Comparison of ENCODE assay signal across 8 cellular contexts in the genomic region with DNA sequence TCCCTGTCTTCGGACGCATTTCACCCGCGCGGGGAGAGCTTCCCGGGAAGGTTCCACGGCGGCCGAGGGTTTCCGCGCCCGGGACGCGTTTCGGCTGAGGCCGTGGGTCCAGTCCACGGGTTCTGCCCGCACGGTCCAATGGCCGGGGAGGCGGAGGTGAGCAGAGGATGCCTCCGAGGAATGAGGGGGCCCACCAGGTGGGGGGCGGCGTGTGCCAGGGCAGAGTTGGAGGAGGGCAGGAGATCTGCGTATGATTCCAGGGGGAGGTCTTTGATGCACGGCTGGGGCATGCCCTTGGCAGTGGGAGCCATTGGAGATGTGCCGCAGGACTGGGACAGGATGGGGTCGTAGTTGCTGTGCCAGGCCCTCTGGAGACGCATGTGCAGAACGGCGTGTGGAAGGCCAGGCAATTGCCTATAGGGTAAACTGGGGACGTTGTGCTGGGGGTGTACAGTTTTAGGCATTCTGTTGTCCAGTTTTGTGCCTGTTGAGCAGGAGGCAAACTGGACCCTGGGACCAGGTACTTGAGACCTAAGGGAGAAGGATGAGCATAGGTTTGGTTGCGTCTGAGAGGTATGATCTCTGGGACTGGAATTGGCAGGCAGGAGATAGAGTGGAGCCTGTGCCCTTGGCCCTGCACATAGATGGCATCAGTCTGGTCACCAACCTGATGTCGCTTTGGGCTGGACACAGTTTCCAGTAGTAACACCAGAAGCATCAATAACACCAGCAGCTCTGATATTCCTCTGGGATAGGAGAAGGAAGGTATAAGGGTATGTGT. TPM values are rescaled to one million over a fixed set of nuclear protein-coding genes. Genes with fewer than 3 reads are reported as not detected.
A peak's percentile ranks its signal among the peaks of the same experiment; 100 is the strongest.
DNase-seq lines count a peak whose midpoint lies in the region; ATAC-seq, FAIRE-seq and TF ChIP-seq lines count a peak whose summit lies in the region.

No MANE protein-coding gene starts in this region.

- H3K9me3 ChIP-seq in HepG2 (ENCODE audit: low read length): no peaks in the 10 kb centered on the region

- ATAC-seq in HG03064 (IDR thresholded peaks at IDR 0.05; ENCODE audit: low read depth, unreplicated experiment) (peak; percentile 10), HepG2 (peak; percentile 63)

- peak overlapping the region; percentile 98 for H3K4me3 ChIP-seq in bronchial epithelial cell (ENCODE audit: low read depth, low read length)
- peak overlapping the region; percentile 89 to 98 (median 95) for H3K4me3 ChIP-seq in HepG2 (replicated peaks in 1 of 3; ENCODE audit: insufficient read depth in 1 of 3, low read depth in 2 of 3, low read length in 3 of 3)

- H3K27ac ChIP-seq in HepG2 (ENCODE audit: extremely low read length, insufficient read depth, low read length): peak overlapping the region; percentile 12
- peak overlapping the region; percentile 64 for H3K27ac ChIP-seq in temporal lobe (ENCODE audit: low read depth, low read length)

- POLR2A ChIA-PET in HepG2 (lab: Yijun Ruan, JAX): interaction anchor here (0.5 to 1.6 kb wide), 23 partner anchors 10 to 226 kb away, joined by 3 to 16 read pairs (median 4); a partner anchor contains a TSS

- H2AFZ ChIP-seq in HepG2 (ENCODE audit: low read length): peak overlapping the region; percentile 46

- BruUV-seq in HepG2 (replicated peaks; lab: Mats Ljungman, UMichigan): no TSS peak

- no peaks in the 10 kb centered on the region for H3K36me3 ChIP-seq in bronchial epithelial cell (ENCODE audit: control insufficient read depth, insufficient read depth, low read length)
- H3K36me3 ChIP-seq in HepG2 (replicated peaks in 1 of 2; ENCODE audit: control insufficient read depth in 1 of 2, insufficient read depth in 2 of 2, low read length in 2 of 2): no peaks in the 10 kb centered on the region

- CTCF ChIA-PET in HepG2 (lab: Yijun Ruan, JAX; ENCODE audit: low intra/inter-chr PET ratio, low total read pairs): no interaction called here

- TF ChIP-seq EP300 in HepG2 (IDR thresholded peaks at IDR 0.05; ENCODE audit: low read depth in 2 of 2, low read length in 2 of 2) (no peak), HepG2 (CRISPR knock-in tag; IDR thresholded peaks at IDR 0.05; ENCODE audit: borderline replicate concordance) (no peak)

- in situ Hi-C loops in HepG2 (cut with HindIII; ENCODE audit: extremely low pct_ligation_motif_present, low pct_unique_long_range_greater_than_20kb): no loop called here

- TF ChIP-seq POLR2A in HepG2 (IDR thresholded peaks at IDR 0.05; ENCODE audit: insufficient read depth in 1 of 2, low read depth in 2 of 2, low read length in 2 of 2): no peak

- H3K79me2 ChIP-seq in HepG2 (ENCODE audit: insufficient read depth, low read length): peaks cover 21% of the 10 kb centered on the region

- H4K20me1 ChIP-seq in HepG2 (ENCODE audit: insufficient read depth, low read length): no peaks in the 10 kb centered on the region

- TF ChIP-seq CTCF in bronchial epithelial cell (IDR thresholded peaks at IDR 0.05; ENCODE audit: insufficient read depth, low read length, severe bottlenecking) (no peak), HepG2 (CRISPR knock-in tag; IDR thresholded peaks at IDR 0.05) (0 out of 2 replicates have a peak, but pooled peaks have one; percentile 2)

- H3K4me1 ChIP-seq in HepG2 (ENCODE audit: insufficient read depth, low read length): peaks cover 23% of the 10 kb centered on the region

- FAIRE-seq in bronchial epithelial cell (lab: Jason Lieb, UNC) (no peak), HepG2 (lab: Jason Lieb, UNC) (peak; percentile 43)

- no peak for TF ChIP-seq RAD21 in HepG2 (CRISPR knock-in tag; IDR thresholded peaks at IDR 0.05)

- H3K27me3 ChIP-seq in bronchial epithelial cell (ENCODE audit: control insufficient read depth, insufficient read depth, low read length) (no peaks in the 10 kb centered on the region), HepG2 (ENCODE audit: control insufficient read depth in 1 of 2, insufficient read depth in 2 of 2, low read length in 2 of 2) (no peaks in the 10 kb centered on the region; a peak in 1 of 5 replicates)

- DNase-seq in SIG-M5 treated with dmso at 0.1 percent for 504 hours (lab: John Stamatoyannopoulos, UW; ENCODE audit: unreplicated experiment): peak; percentile 48
- DNase-seq in SIG-M5 (lab: John Stamatoyannopoulos, UW): no peak
- peak; percentile 41 for DNase-seq in OCI-M1 (lab: John Stamatoyannopoulos, UW)
- no peak for DNase-seq in bronchial epithelial cell (ENCODE audit: low read depth)
- DNase-seq in HepG2 (ENCODE audit: low spot score): no peak
- no peak for DNase-seq in middle frontal gyrus (ENCODE audit: extremely low spot score, low spot score)

- H3K9ac ChIP-seq in HepG2 (ENCODE audit: insufficient read depth, low read depth, low read length): peak overlapping the region; percentile 89

- 3% methylated on average over 17 of the region's 34 CpGs for WGBS in HepG2 (ENCODE audit: low lambda C conversion rate)

- H3K4me2 ChIP-seq in HepG2 (ENCODE audit: low read depth, low read length): peak overlapping the region; percentile 86

- intact Hi-C loops in HepG2 (cut with micrococcal nuclease; ENCODE audit: unreplicated experiment): loop anchor here (5.0 kb wide), 3 partner anchors 43 to 82 kb away; a partner anchor contains a TSS

RNA-seq across cellular contexts. Expression of a gene that starts 0.8 kb away (rescaled TPM):
- 8.2 and 9.7 TPM in 2 replicates for total RNA-seq in bronchial epithelial cell
- total RNA-seq in HepG2 (2016; rRNA removed; fragmentation: Illumina TruSeq; extraction: Trizol): 6.8 and 7.0 TPM in 2 replicates
- total RNA-seq in HepG2 (2016; cell fraction: cytosol; rRNA removed; fragmentation: Illumina TruSeq; extraction: Trizol; ENCODE audit: low read depth): 2.7 and 3.0 TPM in 2 replicates
- total RNA-seq in HepG2 (2016; cell fraction: insoluble cytoplasmic fraction; rRNA removed; fragmentation: Illumina TruSeq; extraction: Trizol): 7.0 and 7.6 TPM in 2 replicates
- 5.6 and 7.1 TPM in 2 replicates for total RNA-seq in HepG2 (2016; cell fraction: membrane; rRNA removed; fragmentation: Illumina TruSeq; extraction: Trizol)
- total RNA-seq in HepG2 (2016; cell fraction: nucleus; rRNA removed; fragmentation: Illumina TruSeq; extraction: Trizol): 4.6 and 6.5 TPM in 2 replicates
- 2.4 and 3.3 TPM in 2 replicates for polyA plus RNA-seq in HepG2 (2011; rRNA removed)
- 2.2 and 2.4 TPM in 2 replicates for polyA plus RNA-seq in HepG2 (2011; cell fraction: cytosol; rRNA removed)
- polyA plus RNA-seq in HepG2 (2011; cell fraction: nucleus; rRNA removed): 2.7 and 3.7 TPM in 2 replicates
- polyA plus RNA-seq in HepG2 (2012): 2.1 and 2.6 TPM in 2 replicates
- polyA plus RNA-seq in HepG2 (2016; cell fraction: cytosol; fragmentation: Illumina TruSeq; extraction: Trizol; ENCODE audit: low read depth): 1.5 and 2.0 TPM in 2 replicates
- 4.1 and 4.8 TPM in 2 replicates for polyA plus RNA-seq in HepG2 (2016; cell fraction: insoluble cytoplasmic fraction; fragmentation: Illumina TruSeq; extraction: Trizol; ENCODE audit: low read depth)
- 2.5 and 4.0 TPM in 2 replicates for polyA plus RNA-seq in HepG2 (2016; cell fraction: membrane; fragmentation: Illumina TruSeq; extraction: Trizol; ENCODE audit: low read depth)
- polyA plus RNA-seq in HepG2 (2016; cell fraction: nucleus; fragmentation: Illumina TruSeq; extraction: Trizol; ENCODE audit: insufficient read depth, low read depth): 6.0 and 6.2 TPM in 2 replicates
- polyA minus RNA-seq in HepG2 (2011; rRNA and poly(A)+ RNA removed; ENCODE audit: low replicate concordance): 5.5 and 35.4 TPM in 2 replicates
- polyA minus RNA-seq in HepG2 (2011; cell fraction: cytosol; rRNA and poly(A)+ RNA removed): 2.7 and 2.9 TPM in 2 replicates
- 4.2 and 4.6 TPM in 2 replicates for polyA minus RNA-seq in HepG2 (2011; cell fraction: nucleus; rRNA and poly(A)+ RNA removed)
- total RNA-seq in temporal lobe: 14.3 TPM

RNA-seq across cellular contexts. Expression of a gene that starts 13.7 kb away (rescaled TPM):
- total RNA-seq in bronchial epithelial cell (0.79 and 1.9 TPM in 2 replicates), HepG2 (2016; rRNA removed; fragmentation: Illumina TruSeq; extraction: Trizol) (not detected in 2 replicates), temporal lobe (not detected)
- not detected in 2 replicates for total RNA-seq in HepG2 (2016; cell fraction: cytosol; rRNA removed; fragmentation: Illumina TruSeq; extraction: Trizol; ENCODE audit: low read depth)
- not detected in 2 replicates for total RNA-seq in HepG2 (2016; cell fraction: insoluble cytoplasmic fraction; rRNA removed; fragmentation: Illumina TruSeq; extraction: Trizol)
- not detected in 2 replicates for total RNA-seq in HepG2 (2016; cell fraction: membrane; rRNA removed; fragmentation: Illumina TruSeq; extraction: Trizol)
- total RNA-seq in HepG2 (2016; cell fraction: nucleus; rRNA removed; fragmentation: Illumina TruSeq; extraction: Trizol): not detected in 2 replicates
- polyA plus RNA-seq in HepG2 (2011; rRNA removed): not detected in 2 replicates
- polyA plus RNA-seq in HepG2 (2011; cell fraction: cytosol; rRNA removed): not detected in 2 replicates
- 0.57 and 1.5 TPM in 2 replicates for polyA plus RNA-seq in HepG2 (2011; cell fraction: nucleus; rRNA removed)
- polyA plus RNA-seq in HepG2 (2012): not detected in 2 replicates
- not detected in 2 replicates for polyA plus RNA-seq in HepG2 (2016; cell fraction: cytosol; fragmentation: Illumina TruSeq; extraction: Trizol; ENCODE audit: low read depth)
- polyA plus RNA-seq in HepG2 (2016; cell fraction: insoluble cytoplasmic fraction; fragmentation: Illumina TruSeq; extraction: Trizol; ENCODE audit: low read depth): not detected in 2 replicates
- not detected in 2 replicates for polyA plus RNA-seq in HepG2 (2016; cell fraction: membrane; fragmentation: Illumina TruSeq; extraction: Trizol; ENCODE audit: low read depth)
- polyA plus RNA-seq in HepG2 (2016; cell fraction: nucleus; fragmentation: Illumina TruSeq; extraction: Trizol; ENCODE audit: insufficient read depth, low read depth): not detected in 2 replicates
- 0.80 TPM in 1 of 2 replicates, not detected in the other for polyA minus RNA-seq in HepG2 (2011; rRNA and poly(A)+ RNA removed; ENCODE audit: low replicate concordance)
- polyA minus RNA-seq in HepG2 (2011; cell fraction: cytosol; rRNA and poly(A)+ RNA removed): not detected in 2 replicates
- polyA minus RNA-seq in HepG2 (2011; cell fraction: nucleus; rRNA and poly(A)+ RNA removed): 1.5 and 2.4 TPM in 2 replicates

RNA-seq across cellular contexts. Expression of a gene that starts 22.1 kb away (rescaled TPM):
- total RNA-seq in bronchial epithelial cell (3,518 and 4,823 TPM in 2 replicates), HepG2 (2016; rRNA removed; fragmentation: Illumina TruSeq; extraction: Trizol) (1,544 and 1,715 TPM in 2 replicates), temporal lobe (1,244 TPM)
- 2,017 and 2,110 TPM in 2 replicates for total RNA-seq in HepG2 (2016; cell fraction: cytosol; rRNA removed; fragmentation: Illumina TruSeq; extraction: Trizol; ENCODE audit: low read depth)
- total RNA-seq in HepG2 (2016; cell fraction: insoluble cytoplasmic fraction; rRNA removed; fragmentation: Illumina TruSeq; extraction: Trizol): 1,517 and 1,921 TPM in 2 replicates
- total RNA-seq in HepG2 (2016; cell fraction: membrane; rRNA removed; fragmentation: Illumina TruSeq; extraction: Trizol): 2,939 and 3,145 TPM in 2 replicates
- total RNA-seq in HepG2 (2016; cell fraction: nucleus; rRNA removed; fragmentation: Illumina TruSeq; extraction: Trizol): 614 and 724 TPM in 2 replicates
- polyA plus RNA-seq in HepG2 (2011; rRNA removed): 4,145 and 4,408 TPM in 2 replicates
- polyA plus RNA-seq in HepG2 (2011; cell fraction: cytosol; rRNA removed): 3,539 and 5,584 TPM in 2 replicates
- 1,780 and 1,928 TPM in 2 replicates for polyA plus RNA-seq in HepG2 (2011; cell fraction: nucleus; rRNA removed)
- 1,706 and 1,819 TPM in 2 replicates for polyA plus RNA-seq in HepG2 (2012)
- polyA plus RNA-seq in HepG2 (2016; cell fraction: cytosol; fragmentation: Illumina TruSeq; extraction: Trizol; ENCODE audit: low read depth): 2,310 and 2,596 TPM in 2 replicates
- 1,782 and 1,827 TPM in 2 replicates for polyA plus RNA-seq in HepG2 (2016; cell fraction: insoluble cytoplasmic fraction; fragmentation: Illumina TruSeq; extraction: Trizol; ENCODE audit: low read depth)
- polyA plus RNA-seq in HepG2 (2016; cell fraction: membrane; fragmentation: Illumina TruSeq; extraction: Trizol; ENCODE audit: low read depth): 3,073 and 3,180 TPM in 2 replicates
- polyA plus RNA-seq in HepG2 (2016; cell fraction: nucleus; fragmentation: Illumina TruSeq; extraction: Trizol; ENCODE audit: insufficient read depth, low read depth): 1,095 and 1,142 TPM in 2 replicates
- 2,710 and 3,749 TPM in 2 replicates for polyA minus RNA-seq in HepG2 (2011; rRNA and poly(A)+ RNA removed; ENCODE audit: low replicate concordance)
- polyA minus RNA-seq in HepG2 (2011; cell fraction: cytosol; rRNA and poly(A)+ RNA removed): 541 and 557 TPM in 2 replicates
- polyA minus RNA-seq in HepG2 (2011; cell fraction: nucleus; rRNA and poly(A)+ RNA removed): 340 and 381 TPM in 2 replicates

RNA-seq across cellular contexts. Expression of a gene that starts 28.4 kb away (rescaled TPM):
- total RNA-seq in bronchial epithelial cell (2.4 and 2.6 TPM in 2 replicates), HepG2 (2016; rRNA removed; fragmentation: Illumina TruSeq; extraction: Trizol) (0.73 and 1.3 TPM in 2 replicates), temporal lobe (0.74 TPM)
- total RNA-seq in HepG2 (2016; cell fraction: cytosol; rRNA removed; fragmentation: Illumina TruSeq; extraction: Trizol; ENCODE audit: low read depth): 0.71 and 0.79 TPM in 2 replicates
- total RNA-seq in HepG2 (2016; cell fraction: insoluble cytoplasmic fraction; rRNA removed; fragmentation: Illumina TruSeq; extraction: Trizol): 0.68 and 1.8 TPM in 2 replicates
- 1.5 and 2.2 TPM in 2 replicates for total RNA-seq in HepG2 (2016; cell fraction: membrane; rRNA removed; fragmentation: Illumina TruSeq; extraction: Trizol)
- total RNA-seq in HepG2 (2016; cell fraction: nucleus; rRNA removed; fragmentation: Illumina TruSeq; extraction: Trizol): 1.0 and 1.6 TPM in 2 replicates
- 0.29 and 0.69 TPM in 2 replicates for polyA plus RNA-seq in HepG2 (2011; rRNA removed)
- polyA plus RNA-seq in HepG2 (2011; cell fraction: cytosol; rRNA removed): 0.37 and 0.87 TPM in 2 replicates
- 1.6 TPM in 2 replicates for polyA plus RNA-seq in HepG2 (2011; cell fraction: nucleus; rRNA removed)
- 0.47 and 0.56 TPM in 2 replicates for polyA plus RNA-seq in HepG2 (2012)
- polyA plus RNA-seq in HepG2 (2016; cell fraction: cytosol; fragmentation: Illumina TruSeq; extraction: Trizol; ENCODE audit: low read depth): 0.55 and 0.72 TPM in 2 replicates
- polyA plus RNA-seq in HepG2 (2016; cell fraction: insoluble cytoplasmic fraction; fragmentation: Illumina TruSeq; extraction: Trizol; ENCODE audit: low read depth): 0.70 and 0.97 TPM in 2 replicates
- polyA plus RNA-seq in HepG2 (2016; cell fraction: membrane; fragmentation: Illumina TruSeq; extraction: Trizol; ENCODE audit: low read depth): 0.61 and 0.99 TPM in 2 replicates
- polyA plus RNA-seq in HepG2 (2016; cell fraction: nucleus; fragmentation: Illumina TruSeq; extraction: Trizol; ENCODE audit: insufficient read depth, low read depth): 0.38 and 1.3 TPM in 2 replicates
- 0.47 and 1.0 TPM in 2 replicates for polyA minus RNA-seq in HepG2 (2011; rRNA and poly(A)+ RNA removed; ENCODE audit: low replicate concordance)
- polyA minus RNA-seq in HepG2 (2011; cell fraction: cytosol; rRNA and poly(A)+ RNA removed): 0.44 and 0.69 TPM in 2 replicates
- polyA minus RNA-seq in HepG2 (2011; cell fraction: nucleus; rRNA and poly(A)+ RNA removed): 0.25 and 0.90 TPM in 2 replicates

RNA-seq across cellular contexts. Expression of a gene that starts 30.8 kb away (rescaled TPM):
- total RNA-seq in bronchial epithelial cell (5.5 and 5.8 TPM in 2 replicates), HepG2 (2016; rRNA removed; fragmentation: Illumina TruSeq; extraction: Trizol) (not detected in 2 replicates), temporal lobe (7.1 TPM)
- not detected in 2 replicates for total RNA-seq in HepG2 (2016; cell fraction: cytosol; rRNA removed; fragmentation: Illumina TruSeq; extraction: Trizol; ENCODE audit: low read depth)
- total RNA-seq in HepG2 (2016; cell fraction: insoluble cytoplasmic fraction; rRNA removed; fragmentation: Illumina TruSeq; extraction: Trizol): not detected in 2 replicates
- total RNA-seq in HepG2 (2016; cell fraction: membrane; rRNA removed; fragmentation: Illumina TruSeq; extraction: Trizol): not detected in 2 replicates
- total RNA-seq in HepG2 (2016; cell fraction: nucleus; rRNA removed; fragmentation: Illumina TruSeq; extraction: Trizol): not detected in 2 replicates
- polyA plus RNA-seq in HepG2 (2011; rRNA removed): not detected in 2 replicates
- not detected in 2 replicates for polyA plus RNA-seq in HepG2 (2011; cell fraction: cytosol; rRNA removed)
- polyA plus RNA-seq in HepG2 (2011; cell fraction: nucleus; rRNA removed): not detected in 2 replicates
- 0.15 and 0.24 TPM in 2 replicates for polyA plus RNA-seq in HepG2 (2012)
- not detected in 2 replicates for polyA plus RNA-seq in HepG2 (2016; cell fraction: cytosol; fragmentation: Illumina TruSeq; extraction: Trizol; ENCODE audit: low read depth)
- polyA plus RNA-seq in HepG2 (2016; cell fraction: insoluble cytoplasmic fraction; fragmentation: Illumina TruSeq; extraction: Trizol; ENCODE audit: low read depth): not detected in 2 replicates
- not detected in 2 replicates for polyA plus RNA-seq in HepG2 (2016; cell fraction: membrane; fragmentation: Illumina TruSeq; extraction: Trizol; ENCODE audit: low read depth)
- not detected in 2 replicates for polyA plus RNA-seq in HepG2 (2016; cell fraction: nucleus; fragmentation: Illumina TruSeq; extraction: Trizol; ENCODE audit: insufficient read depth, low read depth)
- not detected in 2 replicates for polyA minus RNA-seq in HepG2 (2011; rRNA and poly(A)+ RNA removed; ENCODE audit: low replicate concordance)
- not detected in 2 replicates for polyA minus RNA-seq in HepG2 (2011; cell fraction: cytosol; rRNA and poly(A)+ RNA removed)
- polyA minus RNA-seq in HepG2 (2011; cell fraction: nucleus; rRNA and poly(A)+ RNA removed): not detected in 2 replicates

Comparison
In these comparisons a context has a peak if more than half of its experiments do, and no peak if none do; other contexts are left out.
1. DNase-seq: peak in SIG-M5 treated with dmso at 0.1 percent for 504 hours (single experiment) and OCI-M1 (single experiment); none in SIG-M5 (single experiment), bronchial epithelial cell (single experiment), HepG2 (single experiment) and middle frontal gyrus (single experiment).